ENCODE assay signal across 3 cellular contexts in genomic region chr9:133666387-133666786, GRCh38.
TF ChIP-seq lines count a peak whose summit lies in the region.

No MANE protein-coding gene starts in this region.

TF ChIP-seq in HEK293, 187 proteins besides CTCF, POLR2A, EP300 and RAD21:
- TF ChIP-seq PRDM10 (tag by site-specific recombination; IDR thresholded peaks at IDR 0.05) (no peak), ZFHX2 (tag by site-specific recombination; conservative IDR thresholded peaks at IDR 0.05) (0 out of 2 replicates have a peak, but pooled peaks have one; percentile 33), ZNF398 (tag by site-specific recombination; IDR thresholded peaks at IDR 0.05) (peak; percentile 64), KLF1 (tag by site-specific recombination; IDR thresholded peaks at IDR 0.05) (peak; percentile 85), ZNF366 (tag by site-specific recombination; conservative IDR thresholded peaks at IDR 0.05) (0 out of 2 replicates have a peak, but pooled peaks have one; percentile 24), EGR2 (tag by site-specific recombination; IDR thresholded peaks at IDR 0.05; ENCODE audit: low read depth) (peak; percentile 68)

TF ChIP-seq in WTC11, 78 proteins besides CTCF, POLR2A, EP300 and RAD21 (continued from another document):
- 0 out of 2 replicates have a peak, but pooled peaks have one; percentile 23 for TF ChIP-seq ZNF263 (CRISPR knock-in tag; IDR thresholded peaks at IDR 0.05; ENCODE audit: low read depth)

TF ChIP-seq in H1, 55 proteins besides CTCF, POLR2A, EP300 and RAD21 (continued from another document):
- TF ChIP-seq BCL11A (IDR thresholded peaks at IDR 0.05; ENCODE audit: low read depth in 2 of 2, low read length in 2 of 2) (no peak), KDM5A (IDR thresholded peaks at IDR 0.05; ENCODE audit: low read length) (no peak), CBX5 (IDR thresholded peaks at IDR 0.05; ENCODE audit: low read depth, low read length) (no peak), JUN (IDR thresholded peaks at IDR 0.05; ENCODE audit: low read depth, low read length) (no peak), NANOG (IDR thresholded peaks at IDR 0.05; ENCODE audit: insufficient read depth, low read depth, low read length, poor library complexity, severe bottlenecking) (no peak), E2F6 (IDR thresholded peaks at IDR 0.05) (no peak), KDM1A (IDR thresholded peaks at IDR 0.05; ENCODE audit: borderline replicate concordance, low read length) (no peak), TBP (IDR thresholded peaks at IDR 0.05; ENCODE audit: low read depth, low read length) (no peak), ATF2 (IDR thresholded peaks at IDR 0.05; ENCODE audit: low read length) (no peak), ATF3 (IDR thresholded peaks at IDR 0.05; ENCODE audit: insufficient read depth, low read depth, low read length) (no peak), SIN3A (conservative IDR thresholded peaks at IDR 0.05 in 1 of 2, IDR thresholded peaks at IDR 0.05 in 1 of 2; ENCODE audit: low read depth in 1 of 2, low read length in 2 of 2) (no peak), TEAD4 (IDR thresholded peaks at IDR 0.05; ENCODE audit: low read depth, low read length) (no peak)
